Comparison of ENCODE assay signal across 1 cellular context in genomic region chr4:70818173-70818856, GRCh38.
TF ChIP-seq lines count a peak whose summit lies in the region.

No MANE protein-coding gene starts in this region.

TF ChIP-seq in GM12878, 131 proteins besides CTCF, POLR2A, EP300 and RAD21 (continued from another document):
- TF ChIP-seq, protein P1, sequence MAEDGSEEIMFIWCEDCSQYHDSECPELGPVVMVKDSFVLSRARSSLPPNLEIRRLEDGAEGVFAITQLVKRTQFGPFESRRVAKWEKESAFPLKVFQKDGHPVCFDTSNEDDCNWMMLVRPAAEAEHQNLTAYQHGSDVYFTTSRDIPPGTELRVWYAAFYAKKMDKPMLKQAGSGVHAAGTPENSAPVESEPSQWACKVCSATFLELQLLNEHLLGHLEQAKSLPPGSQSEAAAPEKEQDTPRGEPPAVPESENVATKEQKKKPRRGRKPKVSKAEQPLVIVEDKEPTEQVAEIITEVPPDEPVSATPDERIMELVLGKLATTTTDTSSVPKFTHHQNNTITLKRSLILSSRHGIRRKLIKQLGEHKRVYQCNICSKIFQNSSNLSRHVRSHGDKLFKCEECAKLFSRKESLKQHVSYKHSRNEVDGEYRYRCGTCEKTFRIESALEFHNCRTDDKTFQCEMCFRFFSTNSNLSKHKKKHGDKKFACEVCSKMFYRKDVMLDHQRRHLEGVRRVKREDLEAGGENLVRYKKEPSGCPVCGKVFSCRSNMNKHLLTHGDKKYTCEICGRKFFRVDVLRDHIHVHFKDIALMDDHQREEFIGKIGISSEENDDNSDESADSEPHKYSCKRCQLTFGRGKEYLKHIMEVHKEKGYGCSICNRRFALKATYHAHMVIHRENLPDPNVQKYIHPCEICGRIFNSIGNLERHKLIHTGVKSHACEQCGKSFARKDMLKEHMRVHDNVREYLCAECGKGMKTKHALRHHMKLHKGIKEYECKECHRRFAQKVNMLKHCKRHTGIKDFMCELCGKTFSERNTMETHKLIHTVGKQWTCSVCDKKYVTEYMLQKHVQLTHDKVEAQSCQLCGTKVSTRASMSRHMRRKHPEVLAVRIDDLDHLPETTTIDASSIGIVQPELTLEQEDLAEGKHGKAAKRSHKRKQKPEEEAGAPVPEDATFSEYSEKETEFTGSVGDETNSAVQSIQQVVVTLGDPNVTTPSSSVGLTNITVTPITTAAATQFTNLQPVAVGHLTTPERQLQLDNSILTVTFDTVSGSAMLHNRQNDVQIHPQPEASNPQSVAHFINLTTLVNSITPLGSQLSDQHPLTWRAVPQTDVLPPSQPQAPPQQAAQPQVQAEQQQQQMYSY (CRISPR knock-in tag; IDR thresholded peaks at IDR 0.05), result no peak
- TF ChIP-seq NKRF (conservative IDR thresholded peaks at IDR 0.05) (no peak), SRF (IDR thresholded peaks at IDR 0.05; ENCODE audit: low read depth in 2 of 2, low read length in 2 of 2) (no peak), RFX5 (IDR thresholded peaks at IDR 0.05; ENCODE audit: low read depth, low read length) (no peak), ZBED1 (IDR thresholded peaks at IDR 0.05; ENCODE audit: borderline replicate concordance) (peak; percentile 29; the same call in 1 of the 2 replicates), WRNIP1 (IDR thresholded peaks at IDR 0.05; ENCODE audit: borderline replicate concordance, low read depth, low read length) (no peak), ZNF622 (IDR thresholded peaks at IDR 0.05) (no peak), HCFC1 (IDR thresholded peaks at IDR 0.05; ENCODE audit: low read length) (no peak), IKZF2 (IDR thresholded peaks at IDR 0.05) (no peak), RAD51 (IDR thresholded peaks at IDR 0.05) (no peak), SREBF1 (IDR thresholded peaks at IDR 0.05; ENCODE audit: low read length) (0 out of 2 replicates have a peak, but pooled peaks have one; percentile 47), BCL3 (IDR thresholded peaks at IDR 0.05; ENCODE audit: borderline replicate concordance, insufficient read depth, low read depth, low read length, poor library complexity, severe bottlenecking) (no peak), PML (IDR thresholded peaks at IDR 0.05; ENCODE audit: low read length) (peak; percentile 9; the same call in 1 of the 2 replicates), CBFB (IDR thresholded peaks at IDR 0.05; ENCODE audit: low read depth) (no peak), ZNF217 (IDR thresholded peaks at IDR 0.05) (peak; percentile 48; the same call in 1 of the 2 replicates), RUNX3 (IDR thresholded peaks at IDR 0.05; ENCODE audit: low read length) (peak; percentile 75), HDAC2 (IDR thresholded peaks at IDR 0.05) (no peak), NR2F1 (conservative IDR thresholded peaks at IDR 0.05) (peak; percentile 48), CREM (IDR thresholded peaks at IDR 0.05; ENCODE audit: low read depth) (no peak), ZBTB4 (CRISPR knock-in tag; IDR thresholded peaks at IDR 0.05) (no peak), POU2F2 (IDR thresholded peaks at IDR 0.05; ENCODE audit: borderline replicate concordance, low read depth, low read length) (peak; percentile 98), POLR2AphosphoS5 (IDR thresholded peaks at IDR 0.05; ENCODE audit: low read length) (0 out of 2 replicates have a peak, but pooled peaks have one; percentile 29), ZNF592 (IDR thresholded peaks at IDR 0.05) (no peak), PAX5 (IDR thresholded peaks at IDR 0.05; ENCODE audit: borderline replicate concordance, low read depth, low read length) (0 out of 2 replicates have a peak, but pooled peaks have one; percentile 12), FOS (IDR thresholded peaks at IDR 0.05; ENCODE audit: borderline replicate concordance, extremely low read depth, insufficient read length) (no peak), ZZZ3 (IDR thresholded peaks at IDR 0.05; ENCODE audit: control insufficient read depth, insufficient read length, low read depth) (no peak), FOXM1 (IDR thresholded peaks at IDR 0.05; ENCODE audit: low read depth, low read length) (0 out of 2 replicates have a peak, but pooled peaks have one; percentile 14), GABPA (IDR thresholded peaks at IDR 0.05; ENCODE audit: low read depth) (no peak), ZNF207 (IDR thresholded peaks at IDR 0.05; ENCODE audit: borderline replicate concordance) (no peak)
- TF ChIP-seq, protein P2, sequence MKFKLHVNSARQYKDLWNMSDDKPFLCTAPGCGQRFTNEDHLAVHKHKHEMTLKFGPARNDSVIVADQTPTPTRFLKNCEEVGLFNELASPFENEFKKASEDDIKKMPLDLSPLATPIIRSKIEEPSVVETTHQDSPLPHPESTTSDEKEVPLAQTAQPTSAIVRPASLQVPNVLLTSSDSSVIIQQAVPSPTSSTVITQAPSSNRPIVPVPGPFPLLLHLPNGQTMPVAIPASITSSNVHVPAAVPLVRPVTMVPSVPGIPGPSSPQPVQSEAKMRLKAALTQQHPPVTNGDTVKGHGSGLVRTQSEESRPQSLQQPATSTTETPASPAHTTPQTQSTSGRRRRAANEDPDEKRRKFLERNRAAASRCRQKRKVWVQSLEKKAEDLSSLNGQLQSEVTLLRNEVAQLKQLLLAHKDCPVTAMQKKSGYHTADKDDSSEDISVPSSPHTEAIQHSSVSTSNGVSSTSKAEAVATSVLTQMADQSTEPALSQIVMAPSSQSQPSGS (IDR thresholded peaks at IDR 0.05; ENCODE audit: low read length), result peak; percentile 45
TF ChIP-seq in GM12878: peak in this region for 11.
